ENCODE assay signal across 8 cellular contexts in the genomic region with DNA sequence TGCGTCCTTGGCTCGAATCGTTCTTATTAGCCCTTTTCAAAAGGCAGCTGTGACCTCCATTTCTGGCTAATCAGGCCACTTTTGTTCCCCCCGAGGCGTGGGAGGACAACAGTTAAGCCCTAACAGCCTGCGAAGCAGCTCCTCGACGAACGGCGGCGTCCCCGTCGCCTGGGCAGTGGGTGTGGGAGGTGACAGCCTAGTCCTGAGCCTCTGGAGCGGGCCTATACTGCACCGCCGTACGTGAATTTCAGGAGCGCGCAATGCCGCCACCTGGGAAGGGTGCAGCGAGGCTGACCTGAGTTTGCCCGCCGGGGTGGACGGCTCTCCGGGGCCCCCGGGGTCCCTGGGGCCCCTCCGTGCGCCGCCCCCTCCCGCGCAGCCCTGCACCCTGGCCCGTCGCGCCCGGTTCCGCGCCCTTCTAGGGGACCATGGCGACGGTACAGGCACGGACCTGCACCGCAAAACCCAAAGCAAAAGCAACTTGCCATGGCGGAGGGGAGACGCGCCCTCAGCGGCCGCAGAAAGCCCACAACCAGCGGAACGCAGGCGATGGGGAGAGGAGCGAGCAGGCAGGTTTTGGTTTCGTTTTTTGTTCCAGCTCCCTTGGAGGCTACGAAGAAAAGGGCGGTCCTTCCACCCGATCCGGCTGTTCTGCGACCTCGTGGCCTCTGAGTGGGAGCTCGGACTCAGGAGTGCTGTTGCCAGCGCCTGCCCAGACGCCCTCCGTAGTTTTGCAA. TPM values are rescaled to one million over a fixed set of nuclear protein-coding genes. Genes with fewer than 3 reads are reported as not detected.
DNase-seq lines count a peak whose midpoint lies in the region; ATAC-seq and TF ChIP-seq lines count a peak whose summit lies in the region.

A gene (minus strand): TSS at position 624 of the 737 bp plus-strand sequence. CDS start 136 bp downstream, at position 488.

- no peaks in the 10 kb centered on the region for H3K36me3 ChIP-seq in CD8-positive, alpha-beta memory T cell (ENCODE audit: insufficient read depth, low read length)

- DNase-seq in CD8-positive, alpha-beta memory T cell: peak; percentile 75 to 91 (median 86)
- DNase-seq in HL-60 (ENCODE audit: low read depth in 1 of 2, low spot score in 1 of 2) (peak; percentile 66 to 83), NOMO-1 (lab: John Stamatoyannopoulos, UW; ENCODE audit: unreplicated experiment in 2 of 2) (peak; percentile 76 to 93), epidermal melanocyte (ENCODE audit: insufficient read length, low spot score) (peak; percentile 86), middle frontal gyrus (ENCODE audit: extremely low spot score, low spot score) (peak; percentile 50)
- DNase-seq in activated CD8-positive, alpha-beta memory T cell treated with anti-CD3 and anti-CD28 coated beads, Interleukin-2, amount 50 U/mL, for 48 hours: peak; percentile 84
- peak; percentile 49 to 62 for DNase-seq in stimulated activated CD8-positive, alpha-beta memory T cell treated with anti-CD3 and anti-CD28 coated beads, Interleukin-2, amount 100 ng/mL, for 1 hour (ENCODE audit: low read depth in 2 of 2)

- H3K36me3 Mint-ChIP-seq in CD8-positive, alpha-beta memory T cell: peaks cover 0 to 12% (median 2%) of the 10 kb centered on the region in 3 donors

- H3K27ac Mint-ChIP-seq in CD8-positive, alpha-beta memory T cell: peak within 1 kb of the TSS; percentile 89 to 99 (median 98)

- no peaks in the 10 kb centered on the region for H3K27me3 ChIP-seq in CD8-positive, alpha-beta memory T cell (ENCODE audit: insufficient read depth, low read length, poor library complexity, severe bottlenecking)
- no peaks in the 10 kb centered on the region for H3K27me3 ChIP-seq in HL-60 (ENCODE audit: insufficient read depth, poor library complexity, severe bottlenecking)

- peak within 1 kb of the TSS; percentile 83 to 96 (median 94) for H3K4me3 Mint-ChIP-seq in CD8-positive, alpha-beta memory T cell

- H3K9me3 ChIP-seq in CD8-positive, alpha-beta memory T cell (ENCODE audit: low read length): no peaks in the 10 kb centered on the region

- POLR2A ChIA-PET in CD8-positive, alpha-beta memory T cell (lab: Charles Lee): interaction anchor here (1.0 to 4.6 kb wide), 4 partner anchors 20 to 1674 kb away, joined by 3 to 61 read pairs (median 10); a partner anchor contains a TSS

- H3K4me1 ChIP-seq in CD8-positive, alpha-beta memory T cell (ENCODE audit: insufficient read depth, low read length): peaks cover 7% of the 10 kb centered on the region

- H3K27me3 Mint-ChIP-seq in CD8-positive, alpha-beta memory T cell: peaks cover 0 to 1% of the 10 kb centered on the region in 2 donors

- H3K4me3 ChIP-seq in CD8-positive, alpha-beta memory T cell (ENCODE audit: low read length): peak within 1 kb of the TSS; percentile 72
- H3K4me3 ChIP-seq in HL-60 (replicated peaks; ENCODE audit: insufficient read depth, low read length): peak within 1 kb of the TSS; percentile 63

- peak; percentile 85 for ATAC-seq in GM19463 (IDR thresholded peaks at IDR 0.05; ENCODE audit: unreplicated experiment)

- peaks cover 30 to 39% (median 36%) of the 10 kb centered on the region in 3 donors for H3K4me1 Mint-ChIP-seq in CD8-positive, alpha-beta memory T cell

- CTCF ChIA-PET in CD8-positive, alpha-beta memory T cell (lab: Charles Lee): interaction anchor here (0.9 to 2.9 kb wide), 5 partner anchors 12 to 1674 kb away, joined by 3 to 20 read pairs (median 4); a partner anchor contains a TSS

- TF ChIP-seq CTCF in HL-60 (IDR thresholded peaks at IDR 0.05; ENCODE audit: insufficient read depth, low read length): no peak

- H3K27ac ChIP-seq in CD8-positive, alpha-beta memory T cell (ENCODE audit: low read depth, low read length): peak within 1 kb of the TSS; percentile 98
- H3K27ac ChIP-seq in HL-60 (replicated peaks): peak within 1 kb of the TSS; percentile 75

- no peaks in the 10 kb centered on the region for H3K9me3 Mint-ChIP-seq in CD8-positive, alpha-beta memory T cell

RNA-seq across cellular contexts. Expression of the gene that starts here (rescaled TPM):
- total RNA-seq in CD8-positive, alpha-beta memory T cell: 1 to 10 TPM; 2.8 to 3.4 TPM
- polyA plus RNA-seq in CD8-positive, alpha-beta memory T cell: 5.0 TPM

Comparison
In these comparisons a context has a peak if more than half of its experiments do, and no peak if none do; other contexts are left out.
1. Peak in every context shown above with its lines: DNase-seq, ATAC-seq, H3K4me3 ChIP-seq and H3K27ac ChIP-seq.